In the genomic region with DNA sequence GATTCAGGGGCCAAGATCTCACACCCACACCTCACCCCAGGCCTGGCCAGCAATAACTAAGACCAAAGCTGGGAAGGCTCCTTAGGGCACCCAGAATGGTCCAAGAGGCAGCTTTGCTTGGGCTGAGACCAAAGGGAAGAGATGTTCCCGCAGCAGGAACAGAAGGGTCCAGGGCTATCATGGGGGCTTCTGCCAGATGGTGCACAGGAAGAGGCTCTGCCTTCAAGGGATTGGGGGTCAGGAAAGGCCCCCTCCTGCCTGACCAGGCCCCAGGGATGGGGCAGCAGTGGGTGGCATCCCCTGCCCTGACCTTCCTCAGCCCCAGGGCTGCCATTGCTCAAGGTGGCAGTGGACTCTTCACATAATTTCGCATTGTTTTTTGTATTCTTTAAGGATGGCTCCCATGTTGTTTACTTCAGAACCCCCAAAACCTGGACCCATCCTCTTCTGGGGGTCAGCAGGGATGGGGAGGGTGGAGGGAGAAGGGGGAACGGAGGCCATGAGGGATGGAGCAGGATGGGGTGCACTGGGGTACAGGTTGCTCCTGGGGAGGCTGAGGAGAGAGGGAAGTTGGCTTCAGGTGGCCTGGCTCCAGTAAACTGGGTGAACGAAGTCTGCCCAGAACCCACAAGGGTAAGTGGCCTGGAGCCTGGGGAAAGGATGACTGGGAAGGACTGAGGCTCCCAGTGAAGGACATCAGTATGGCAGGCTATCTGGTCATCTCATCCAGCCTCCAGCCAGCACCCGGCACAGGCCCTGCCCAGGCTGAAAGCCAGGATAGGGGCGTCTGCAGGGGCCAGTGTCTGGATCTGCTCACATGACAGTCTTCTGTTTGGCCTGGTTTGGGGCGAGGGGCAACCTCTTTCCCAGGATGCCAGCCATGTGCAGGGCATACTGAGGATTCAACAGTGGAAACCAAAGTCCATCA, we compare ENCODE assay signal across 9 cellular contexts. TPM values are rescaled to one million over a fixed set of nuclear protein-coding genes. Genes with fewer than 3 reads are reported as not detected.
DNase-seq lines count a peak whose midpoint lies in the region; ATAC-seq and TF ChIP-seq lines count a peak whose summit lies in the region.
"Had no signal": no experiment of that assay in that cellular context is flagged by ENCODE, and none has a peak within 500 bp of the region (broad histone marks: within the 10 kb centered on the region; RNA-seq: fewer than 3 reads in every experiment).

No MANE protein-coding gene starts in this region.

- peaks cover 14% of the 10 kb centered on the region for H3K36me3 Mint-ChIP-seq in activated T-helper 1 cell treated with anti-CD3 and anti-CD28 coated beads, Interleukin-12 subunit alpha, Interleukin-12 subunit beta, Interleukin-2, Interleukin-4 antibody, amounts not matched to agents 30 ng/mL and 10 ng/mL and 1 ng/mL, durations not matched to agents 14 hours and 24 hours and 36 hours (ENCODE audit: low read depth)
- H3K36me3 Mint-ChIP-seq in type B pancreatic cell, result no peaks in the 10 kb centered on the region

- TF ChIP-seq POLR2A in heart left ventricle (IDR thresholded peaks at IDR 0.05) (no peak), right lobe of liver (IDR thresholded peaks at IDR 0.05) (no peak)

- peaks cover 48% of the 10 kb centered on the region for H3K4me1 Mint-ChIP-seq in activated T-helper 1 cell treated with anti-CD3 and anti-CD28 coated beads, Interleukin-12 subunit alpha, Interleukin-12 subunit beta, Interleukin-2, Interleukin-4 antibody, amounts not matched to agents 30 ng/mL and 10 ng/mL and 1 ng/mL, durations not matched to agents 14 hours and 24 hours and 36 hours (ENCODE audit: low read depth)
- peaks cover 16% of the 10 kb centered on the region for H3K4me1 Mint-ChIP-seq in type B pancreatic cell (ENCODE audit: unreplicated experiment)

- no peaks in the 10 kb centered on the region for H3K27me3 Mint-ChIP-seq in activated T-helper 1 cell treated with anti-CD3 and anti-CD28 coated beads, Interleukin-12 subunit alpha, Interleukin-12 subunit beta, Interleukin-2, Interleukin-4 antibody, amounts not matched to agents 30 ng/mL and 10 ng/mL and 1 ng/mL, durations not matched to agents 14 hours and 24 hours and 36 hours (ENCODE audit: insufficient read depth)
- no peaks in the 10 kb centered on the region for H3K27me3 Mint-ChIP-seq in type B pancreatic cell

- H3K4me3 ChIP-seq in heart left ventricle, result peak overlapping the region in 2 of 12 donors; percentile 75 to 91
- no peak overlapping the region for H3K4me3 ChIP-seq in right lobe of liver

- WGBS in heart left ventricle, 4 donors, result 70 to 73% (median 72%) methylated on average over 7 of the region's 7 CpGs
- 57% methylated on average over 1 of the region's 7 CpGs for WGBS in right lobe of liver (ENCODE audit: insufficient coverage, low coverage, low lambda C conversion rate, missing lambda C conversion rate)

- H3K4me1 ChIP-seq in heart left ventricle (peaks cover 10 to 75% (median 58%) of the 10 kb centered on the region in 12 donors), right lobe of liver (peaks cover 0 to 41% (median 17%) of the 10 kb centered on the region in 4 donors)

- H3K36me3 ChIP-seq in heart left ventricle (peaks cover 0 to 16% (median 15%) of the 10 kb centered on the region in 9 donors), right lobe of liver (peaks cover 0 to 12% (median 1%) of the 10 kb centered on the region in 4 donors)

- ATAC-seq in heart left ventricle (peak in 1 of 4 donors; percentile 12), left ventricle myocardium superior (no peak), right lobe of liver (peak in 1 of 4 donors; percentile 1), GM18861 (IDR thresholded peaks at IDR 0.05; ENCODE audit: unreplicated experiment) (no peak)

- no peaks in the 10 kb centered on the region for H3K9me3 Mint-ChIP-seq in activated T-helper 1 cell treated with anti-CD3 and anti-CD28 coated beads, Interleukin-12 subunit alpha, Interleukin-12 subunit beta, Interleukin-2, Interleukin-4 antibody, amounts not matched to agents 30 ng/mL and 10 ng/mL and 1 ng/mL, durations not matched to agents 14 hours and 24 hours and 36 hours
- no peaks in the 10 kb centered on the region for H3K9me3 Mint-ChIP-seq in type B pancreatic cell

- H3K4me3 Mint-ChIP-seq in activated T-helper 1 cell treated with anti-CD3 and anti-CD28 coated beads, Interleukin-12 subunit alpha, Interleukin-12 subunit beta, Interleukin-2, Interleukin-4 antibody, amounts not matched to agents 30 ng/mL and 10 ng/mL and 1 ng/mL, durations not matched to agents 14 hours and 24 hours and 36 hours, result peak overlapping the region; percentile 78
- H3K4me3 Mint-ChIP-seq in type B pancreatic cell, result peak overlapping the region; percentile 88

- intact Hi-C loops in heart left ventricle (cut with DNase I), result loop anchor here in 2 of 10 donors (5.0 to 10.0 kb wide), 2 partner anchors 114 to 126 kb away; partner anchors contain the start of gene GNB1 (in 1 of the 2)
- intact Hi-C loops in left ventricle myocardium superior (cut with micrococcal nuclease), result no loop called here
- intact Hi-C loops in activated T-helper 1 cell treated with anti-CD3 and anti-CD28 coated beads, Interleukin-12 subunit alpha, Interleukin-12 subunit beta, Interleukin-2, Interleukin-4 antibody, amounts not matched to agents 30 ng/mL and 10 ng/mL and 1 ng/mL, durations not matched to agents 14 hours and 24 hours and 36 hours (cut with micrococcal nuclease), result loop anchor here (2.0 kb wide), 2 partner anchors 110 to 126 kb away; partner anchors contain the start of gene GNB1
- intact Hi-C loops in right lobe of liver (cut with DNase I), result loop anchor here in 1 of 2 donors (10.0 kb wide), 1 partner anchor 104 kb away; no protein-coding TSS in a partner anchor

- H3K27me3 ChIP-seq in heart left ventricle (no peaks in the 10 kb centered on the region), right lobe of liver (no peaks in the 10 kb centered on the region)

- TF ChIP-seq CTCF in heart left ventricle (IDR thresholded peaks at IDR 0.05), result no peak
- no peak for TF ChIP-seq CTCF in right lobe of liver (IDR thresholded peaks at IDR 0.05)
- TF ChIP-seq CTCF in type B pancreatic cell (conservative IDR thresholded peaks at IDR 0.05), result no peak

- DNase-seq in heart left ventricle (no peak), left ventricle myocardium superior (no peak), right lobe of liver (peak in 1 of 3 donors; percentile 51), type B pancreatic cell (ENCODE audit: extremely low spot score, unreplicated experiment) (no peak), NCI-H146 (lab: John Stamatoyannopoulos, UW) (no peak), globus pallidus (ENCODE audit: low spot score) (no peak)
- DNase-seq in activated T-helper 1 cell treated with anti-CD3 and anti-CD28 coated beads, Interleukin-12 subunit alpha, Interleukin-12 subunit beta, Interleukin-2, Interleukin-4 antibody, amounts not matched to agents 30 ng/mL and 10 ng/mL and 1 ng/mL, durations not matched to agents 14 hours and 24 hours and 36 hours (ENCODE audit: low spot score), result no peak
- DNase-seq: SHP77 treated with DMSO at 0.1 percent for 48 hours had no signal

- H3K27ac Mint-ChIP-seq in activated T-helper 1 cell treated with anti-CD3 and anti-CD28 coated beads, Interleukin-12 subunit alpha, Interleukin-12 subunit beta, Interleukin-2, Interleukin-4 antibody, amounts not matched to agents 30 ng/mL and 10 ng/mL and 1 ng/mL, durations not matched to agents 14 hours and 24 hours and 36 hours, result peak overlapping the region; percentile 87
- peak overlapping the region; percentile 92 for H3K27ac Mint-ChIP-seq in type B pancreatic cell

- H3K27ac ChIP-seq in heart left ventricle, result peak overlapping the region in 9 of 12 donors; percentile 3 to 96 (median 41)
- H3K27ac ChIP-seq in right lobe of liver, result peak overlapping the region in 2 of 3 donors; percentile 57 to 98

- no peaks in the 10 kb centered on the region for H3K9me3 ChIP-seq in heart left ventricle
- H3K9me3 ChIP-seq in right lobe of liver, result no peaks in the 10 kb centered on the region

RNA-seq across cellular contexts. Expression of gene NADK, which starts 2.6 kb away (rescaled TPM):
- total RNA-seq in heart left ventricle (10 to 100 TPM; 17.7 to 45.2 (median 23.3) TPM), left ventricle myocardium superior (24.4 TPM), right lobe of liver (100 to 1,000 TPM in 3 of 6 experiments, 10 to 100 TPM in 3; 80.3 to 143 (median 100) TPM), type B pancreatic cell (ENCODE audit: low replicate concordance) (78.4 and 89.2 TPM in 2 replicates)
- polyA plus RNA-seq in heart left ventricle, result 10 to 100 TPM; 20.4 to 26.4 TPM
- 95.5 and 96.8 TPM in 2 replicates for total RNA-seq in activated T-helper 1 cell treated with anti-CD3 and anti-CD28 coated beads, Interleukin-12 subunit alpha, Interleukin-12 subunit beta, Interleukin-2, Interleukin-4 antibody, amounts not matched to agents 30 ng/mL and 10 ng/mL and 1 ng/mL, durations not matched to agents 14 hours and 24 hours and 36 hours

RNA-seq across cellular contexts. Expression of gene CDK11A, which starts 56.7 kb away (rescaled TPM):
- total RNA-seq in heart left ventricle (10 to 100 TPM in 7 of 9 donors, 1 to 10 TPM in 2; 4.2 to 25.5 (median 16.7) TPM), left ventricle myocardium superior (22.3 TPM), right lobe of liver (10 to 100 TPM in 4 of 6 experiments, 1 to 10 TPM in 2; 8.4 to 25.2 (median 11.0) TPM), type B pancreatic cell (ENCODE audit: low replicate concordance) (45.9 and 47.0 TPM in 2 replicates)
- 10 to 100 TPM; 10.8 to 30.1 TPM for polyA plus RNA-seq in heart left ventricle
- 74.4 and 81.7 TPM in 2 replicates for total RNA-seq in activated T-helper 1 cell treated with anti-CD3 and anti-CD28 coated beads, Interleukin-12 subunit alpha, Interleukin-12 subunit beta, Interleukin-2, Interleukin-4 antibody, amounts not matched to agents 30 ng/mL and 10 ng/mL and 1 ng/mL, durations not matched to agents 14 hours and 24 hours and 36 hours
